Comparison of ENCODE assay signal across 1 cellular context in genomic region chr6:43298565-43299337, GRCh38.
TF ChIP-seq lines count a peak whose summit lies in the region.

No MANE protein-coding gene starts in this region.

TF ChIP-seq in HepG2, 621 proteins besides CTCF, POLR2A, EP300 and RAD21 (continued from another document and continues in another):
- TF ChIP-seq TRAFD1 (CRISPR knock-in tag; IDR thresholded peaks at IDR 0.05; ENCODE audit: borderline replicate concordance): 0 out of 2 replicates have a peak, but pooled peaks have one; percentile 27
- TF ChIP-seq HMG20A (CRISPR knock-in tag; IDR thresholded peaks at IDR 0.05; ENCODE audit: borderline replicate concordance): no peak
- no peak for TF ChIP-seq TBX3 (IDR thresholded peaks at IDR 0.05; ENCODE audit: borderline replicate concordance)
- TF ChIP-seq NCOA2 (CRISPR knock-in tag; IDR thresholded peaks at IDR 0.05): no peak
- no peak for TF ChIP-seq KLF12 (CRISPR knock-in tag; IDR thresholded peaks at IDR 0.05; ENCODE audit: borderline replicate concordance)
- no peak for TF ChIP-seq ZNF354B (CRISPR knock-in tag; IDR thresholded peaks at IDR 0.05)
- TF ChIP-seq ZNF331 (CRISPR knock-in tag; IDR thresholded peaks at IDR 0.05): no peak
- TF ChIP-seq JUN (CRISPR knock-in tag; IDR thresholded peaks at IDR 0.05): no peak
- TF ChIP-seq ZNF567 (CRISPR knock-in tag; IDR thresholded peaks at IDR 0.05; ENCODE audit: borderline replicate concordance): no peak
- no peak for TF ChIP-seq RARA (CRISPR knock-in tag; IDR thresholded peaks at IDR 0.05)
- TF ChIP-seq HNF4A (CRISPR knock-in tag; IDR thresholded peaks at IDR 0.05): no peak
- TF ChIP-seq SALL1 (CRISPR knock-in tag; IDR thresholded peaks at IDR 0.05): no peak
- TF ChIP-seq, protein P1, sequence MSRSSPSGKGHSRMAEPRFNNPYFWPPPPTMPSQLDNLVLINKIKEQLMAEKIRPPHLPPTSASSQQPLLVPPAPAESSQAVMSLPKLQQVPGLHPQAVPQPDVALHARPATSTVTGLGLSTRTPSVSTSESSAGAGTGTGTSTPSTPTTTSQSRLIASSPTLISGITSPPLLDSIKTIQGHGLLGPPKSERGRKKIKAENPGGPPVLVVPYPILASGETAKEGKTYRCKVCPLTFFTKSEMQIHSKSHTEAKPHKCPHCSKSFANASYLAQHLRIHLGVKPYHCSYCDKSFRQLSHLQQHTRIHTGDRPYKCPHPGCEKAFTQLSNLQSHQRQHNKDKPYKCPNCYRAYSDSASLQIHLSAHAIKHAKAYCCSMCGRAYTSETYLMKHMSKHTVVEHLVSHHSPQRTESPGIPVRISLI (CRISPR knock-in tag; IDR thresholded peaks at IDR 0.05; ENCODE audit: borderline replicate concordance): no peak
- TF ChIP-seq, protein P2, sequence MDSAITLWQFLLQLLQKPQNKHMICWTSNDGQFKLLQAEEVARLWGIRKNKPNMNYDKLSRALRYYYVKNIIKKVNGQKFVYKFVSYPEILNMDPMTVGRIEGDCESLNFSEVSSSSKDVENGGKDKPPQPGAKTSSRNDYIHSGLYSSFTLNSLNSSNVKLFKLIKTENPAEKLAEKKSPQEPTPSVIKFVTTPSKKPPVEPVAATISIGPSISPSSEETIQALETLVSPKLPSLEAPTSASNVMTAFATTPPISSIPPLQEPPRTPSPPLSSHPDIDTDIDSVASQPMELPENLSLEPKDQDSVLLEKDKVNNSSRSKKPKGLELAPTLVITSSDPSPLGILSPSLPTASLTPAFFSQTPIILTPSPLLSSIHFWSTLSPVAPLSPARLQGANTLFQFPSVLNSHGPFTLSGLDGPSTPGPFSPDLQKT (CRISPR knock-in tag; IDR thresholded peaks at IDR 0.05; ENCODE audit: borderline replicate concordance): no peak
- no peak for TF ChIP-seq GABPA (IDR thresholded peaks at IDR 0.05; ENCODE audit: low read depth, low read length)
- no peak for TF ChIP-seq GABPA (CRISPR knock-in tag; IDR thresholded peaks at IDR 0.05; ENCODE audit: low read depth)
- no peak for TF ChIP-seq DR1 (CRISPR knock-in tag; IDR thresholded peaks at IDR 0.05)
- TF ChIP-seq ZSCAN29 (CRISPR knock-in tag; conservative IDR thresholded peaks at IDR 0.05): no peak
- no peak for TF ChIP-seq NFRKB (IDR thresholded peaks at IDR 0.05)
- peak; percentile 9; the same call in 1 of the 2 replicates for TF ChIP-seq ZNF414 (CRISPR knock-in tag; IDR thresholded peaks at IDR 0.05)
- TF ChIP-seq HDAC1 (CRISPR knock-in tag; IDR thresholded peaks at IDR 0.05): no peak
- TF ChIP-seq ATF6 (CRISPR knock-in tag; conservative IDR thresholded peaks at IDR 0.05): no peak
- no peak for TF ChIP-seq ZNF263 (CRISPR knock-in tag; IDR thresholded peaks at IDR 0.05)
- TF ChIP-seq SOX5 (CRISPR knock-in tag; IDR thresholded peaks at IDR 0.05; ENCODE audit: borderline replicate concordance): no peak
- no peak for TF ChIP-seq NBN (conservative IDR thresholded peaks at IDR 0.05)
- TF ChIP-seq BRD4 (CRISPR knock-in tag; IDR thresholded peaks at IDR 0.05): no peak
- no peak; the same call in 1 of the 2 replicates for TF ChIP-seq E2F5 (CRISPR knock-in tag; conservative IDR thresholded peaks at IDR 0.05)
- no peak for TF ChIP-seq SRY (CRISPR knock-in tag; IDR thresholded peaks at IDR 0.05)
- TF ChIP-seq, protein P3, sequence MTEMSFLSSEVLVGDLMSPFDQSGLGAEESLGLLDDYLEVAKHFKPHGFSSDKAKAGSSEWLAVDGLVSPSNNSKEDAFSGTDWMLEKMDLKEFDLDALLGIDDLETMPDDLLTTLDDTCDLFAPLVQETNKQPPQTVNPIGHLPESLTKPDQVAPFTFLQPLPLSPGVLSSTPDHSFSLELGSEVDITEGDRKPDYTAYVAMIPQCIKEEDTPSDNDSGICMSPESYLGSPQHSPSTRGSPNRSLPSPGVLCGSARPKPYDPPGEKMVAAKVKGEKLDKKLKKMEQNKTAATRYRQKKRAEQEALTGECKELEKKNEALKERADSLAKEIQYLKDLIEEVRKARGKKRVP (CRISPR knock-in tag; IDR thresholded peaks at IDR 0.05): no peak
- TF ChIP-seq CAMTA2 (CRISPR knock-in tag; IDR thresholded peaks at IDR 0.05; ENCODE audit: borderline replicate concordance): no peak
- no peak for TF ChIP-seq KAT2B (IDR thresholded peaks at IDR 0.05; ENCODE audit: borderline replicate concordance, low read depth, low read length)
- TF ChIP-seq EEA1 (CRISPR knock-in tag; IDR thresholded peaks at IDR 0.05; ENCODE audit: borderline replicate concordance): 0 out of 2 replicates have a peak, but pooled peaks have one; percentile 35
- no peak for TF ChIP-seq ZNF761 (CRISPR knock-in tag; conservative IDR thresholded peaks at IDR 0.05)
- TF ChIP-seq DRAP1 (CRISPR knock-in tag; IDR thresholded peaks at IDR 0.05): no peak
- TF ChIP-seq REL (CRISPR knock-in tag; conservative IDR thresholded peaks at IDR 0.05): no peak
- TF ChIP-seq PRPF4 (IDR thresholded peaks at IDR 0.05; ENCODE audit: low read depth, low read length, poor library complexity, severe bottlenecking): no peak
- TF ChIP-seq NONO (IDR thresholded peaks at IDR 0.05): no peak
- peak; percentile 42 for TF ChIP-seq NONO (CRISPR knock-in tag; conservative IDR thresholded peaks at IDR 0.05)
- TF ChIP-seq DPF2 (CRISPR knock-in tag; IDR thresholded peaks at IDR 0.05; ENCODE audit: borderline replicate concordance, low read depth): no peak
- no peak for TF ChIP-seq ZNF687 (CRISPR knock-in tag; IDR thresholded peaks at IDR 0.05)
- TF ChIP-seq, protein P4, sequence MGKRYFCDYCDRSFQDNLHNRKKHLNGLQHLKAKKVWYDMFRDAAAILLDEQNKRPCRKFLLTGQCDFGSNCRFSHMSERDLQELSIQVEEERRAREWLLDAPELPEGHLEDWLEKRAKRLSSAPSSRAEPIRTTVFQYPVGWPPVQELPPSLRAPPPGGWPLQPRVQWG (CRISPR knock-in tag; IDR thresholded peaks at IDR 0.05; ENCODE audit: borderline replicate concordance, low read depth): no peak
- no peak for TF ChIP-seq ZBTB43 (CRISPR knock-in tag; conservative IDR thresholded peaks at IDR 0.05)
- 0 out of 2 replicates have a peak, but pooled peaks have one; percentile 30 for TF ChIP-seq ZSCAN31 (CRISPR knock-in tag; IDR thresholded peaks at IDR 0.05; ENCODE audit: low read depth)
- no peak for TF ChIP-seq TSC22D2 (CRISPR knock-in tag; IDR thresholded peaks at IDR 0.05; ENCODE audit: borderline replicate concordance)
- 0 out of 2 replicates have a peak, but pooled peaks have one; percentile 17 for TF ChIP-seq ZNF788 (CRISPR knock-in tag; IDR thresholded peaks at IDR 0.05; ENCODE audit: borderline replicate concordance)
- no peak for TF ChIP-seq SIX4 (CRISPR knock-in tag; IDR thresholded peaks at IDR 0.05)
- no peak for TF ChIP-seq U2AF1 (optimal IDR thresholded peaks at IDR 0.05; ENCODE audit: low read depth, low read length)
- no peak for TF ChIP-seq MLX (CRISPR knock-in tag; IDR thresholded peaks at IDR 0.05)
- TF ChIP-seq NR1H2 (CRISPR knock-in tag; IDR thresholded peaks at IDR 0.05; ENCODE audit: borderline replicate concordance, low read depth): no peak
- TF ChIP-seq, protein P5, sequence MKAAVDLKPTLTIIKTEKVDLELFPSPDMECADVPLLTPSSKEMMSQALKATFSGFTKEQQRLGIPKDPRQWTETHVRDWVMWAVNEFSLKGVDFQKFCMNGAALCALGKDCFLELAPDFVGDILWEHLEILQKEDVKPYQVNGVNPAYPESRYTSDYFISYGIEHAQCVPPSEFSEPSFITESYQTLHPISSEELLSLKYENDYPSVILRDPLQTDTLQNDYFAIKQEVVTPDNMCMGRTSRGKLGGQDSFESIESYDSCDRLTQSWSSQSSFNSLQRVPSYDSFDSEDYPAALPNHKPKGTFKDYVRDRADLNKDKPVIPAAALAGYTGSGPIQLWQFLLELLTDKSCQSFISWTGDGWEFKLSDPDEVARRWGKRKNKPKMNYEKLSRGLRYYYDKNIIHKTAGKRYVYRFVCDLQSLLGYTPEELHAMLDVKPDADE (CRISPR knock-in tag; IDR thresholded peaks at IDR 0.05): no peak
- no peak for TF ChIP-seq ISX (CRISPR knock-in tag; conservative IDR thresholded peaks at IDR 0.05)
- TF ChIP-seq CENPX (CRISPR knock-in tag; IDR thresholded peaks at IDR 0.05): no peak
- no peak for TF ChIP-seq ZNF33B (CRISPR knock-in tag; IDR thresholded peaks at IDR 0.05)
- no peak for TF ChIP-seq ZNF720 (CRISPR knock-in tag; IDR thresholded peaks at IDR 0.05)
- TF ChIP-seq ATRX (CRISPR knock-in tag; IDR thresholded peaks at IDR 0.05; ENCODE audit: borderline replicate concordance): no peak
